Comparison of ENCODE assay signal across 1 cellular context in the genomic region with DNA sequence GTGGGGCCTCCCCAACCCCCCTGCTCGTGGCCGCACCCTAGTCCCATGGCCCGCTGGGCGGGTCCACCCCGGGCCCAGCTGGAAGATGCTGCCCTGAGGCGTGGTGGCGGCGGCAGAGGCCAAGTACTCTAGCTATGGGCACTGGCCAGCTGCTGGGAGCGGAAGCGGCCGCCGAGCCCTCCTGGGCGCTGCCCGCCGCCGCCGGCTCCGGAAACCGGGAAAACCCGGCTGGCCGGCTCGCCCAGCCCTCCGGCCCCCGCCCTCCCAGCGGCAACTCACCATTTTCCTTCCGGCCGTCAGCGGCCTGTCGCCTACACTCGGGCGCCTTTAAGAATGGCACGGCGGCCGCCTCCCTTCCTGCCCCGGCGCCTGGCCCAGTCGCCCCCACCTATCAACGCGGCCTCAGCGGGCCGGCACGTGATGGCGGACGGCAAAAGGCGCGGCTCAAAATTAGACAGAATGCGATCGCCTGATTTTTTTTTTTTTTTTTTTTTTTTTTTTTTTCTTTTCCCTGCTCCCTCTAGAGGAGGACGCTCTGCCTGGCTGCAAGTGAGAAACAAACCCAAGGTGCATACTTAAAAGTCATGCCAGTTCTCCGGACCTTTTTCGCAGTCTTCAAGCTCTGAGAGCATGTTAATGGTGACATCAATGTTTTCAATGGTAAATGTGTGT.
TF ChIP-seq lines count a peak whose summit lies in the region.

A gene (minus strand): TSS at position 335 of the 672 bp plus-strand sequence. CDS start 53 bp downstream, at position 282.

TF ChIP-seq in K562, 482 proteins besides CTCF, POLR2A, EP300 and RAD21 (continued from another document and continues in another):
- TF ChIP-seq, protein P1, sequence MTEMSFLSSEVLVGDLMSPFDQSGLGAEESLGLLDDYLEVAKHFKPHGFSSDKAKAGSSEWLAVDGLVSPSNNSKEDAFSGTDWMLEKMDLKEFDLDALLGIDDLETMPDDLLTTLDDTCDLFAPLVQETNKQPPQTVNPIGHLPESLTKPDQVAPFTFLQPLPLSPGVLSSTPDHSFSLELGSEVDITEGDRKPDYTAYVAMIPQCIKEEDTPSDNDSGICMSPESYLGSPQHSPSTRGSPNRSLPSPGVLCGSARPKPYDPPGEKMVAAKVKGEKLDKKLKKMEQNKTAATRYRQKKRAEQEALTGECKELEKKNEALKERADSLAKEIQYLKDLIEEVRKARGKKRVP (CRISPR knock-in tag; IDR thresholded peaks at IDR 0.05), result no peak
- TF ChIP-seq, protein P2, sequence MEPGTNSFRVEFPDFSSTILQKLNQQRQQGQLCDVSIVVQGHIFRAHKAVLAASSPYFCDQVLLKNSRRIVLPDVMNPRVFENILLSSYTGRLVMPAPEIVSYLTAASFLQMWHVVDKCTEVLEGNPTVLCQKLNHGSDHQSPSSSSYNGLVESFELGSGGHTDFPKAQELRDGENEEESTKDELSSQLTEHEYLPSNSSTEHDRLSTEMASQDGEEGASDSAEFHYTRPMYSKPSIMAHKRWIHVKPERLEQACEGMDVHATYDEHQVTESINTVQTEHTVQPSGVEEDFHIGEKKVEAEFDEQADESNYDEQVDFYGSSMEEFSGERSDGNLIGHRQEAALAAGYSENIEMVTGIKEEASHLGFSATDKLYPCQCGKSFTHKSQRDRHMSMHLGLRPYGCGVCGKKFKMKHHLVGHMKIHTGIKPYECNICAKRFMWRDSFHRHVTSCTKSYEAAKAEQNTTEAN (CRISPR knock-in tag; IDR thresholded peaks at IDR 0.05), result no peak
- TF ChIP-seq SRF (CRISPR knock-in tag; IDR thresholded peaks at IDR 0.05), result no peak
- TF ChIP-seq TGIF2 (CRISPR knock-in tag; IDR thresholded peaks at IDR 0.05), result no peak
- TF ChIP-seq, protein P3, sequence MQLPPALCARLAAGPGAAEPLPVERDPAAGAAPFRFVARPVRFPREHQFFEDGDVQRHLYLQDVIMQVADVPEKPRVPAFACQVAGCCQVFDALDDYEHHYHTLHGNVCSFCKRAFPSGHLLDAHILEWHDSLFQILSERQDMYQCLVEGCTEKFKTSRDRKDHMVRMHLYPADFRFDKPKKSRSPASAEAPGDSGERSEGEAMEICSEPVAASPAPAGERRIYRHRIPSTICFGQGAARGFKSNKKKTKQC (CRISPR knock-in tag; IDR thresholded peaks at IDR 0.05), result no peak
- TF ChIP-seq, protein P4, sequence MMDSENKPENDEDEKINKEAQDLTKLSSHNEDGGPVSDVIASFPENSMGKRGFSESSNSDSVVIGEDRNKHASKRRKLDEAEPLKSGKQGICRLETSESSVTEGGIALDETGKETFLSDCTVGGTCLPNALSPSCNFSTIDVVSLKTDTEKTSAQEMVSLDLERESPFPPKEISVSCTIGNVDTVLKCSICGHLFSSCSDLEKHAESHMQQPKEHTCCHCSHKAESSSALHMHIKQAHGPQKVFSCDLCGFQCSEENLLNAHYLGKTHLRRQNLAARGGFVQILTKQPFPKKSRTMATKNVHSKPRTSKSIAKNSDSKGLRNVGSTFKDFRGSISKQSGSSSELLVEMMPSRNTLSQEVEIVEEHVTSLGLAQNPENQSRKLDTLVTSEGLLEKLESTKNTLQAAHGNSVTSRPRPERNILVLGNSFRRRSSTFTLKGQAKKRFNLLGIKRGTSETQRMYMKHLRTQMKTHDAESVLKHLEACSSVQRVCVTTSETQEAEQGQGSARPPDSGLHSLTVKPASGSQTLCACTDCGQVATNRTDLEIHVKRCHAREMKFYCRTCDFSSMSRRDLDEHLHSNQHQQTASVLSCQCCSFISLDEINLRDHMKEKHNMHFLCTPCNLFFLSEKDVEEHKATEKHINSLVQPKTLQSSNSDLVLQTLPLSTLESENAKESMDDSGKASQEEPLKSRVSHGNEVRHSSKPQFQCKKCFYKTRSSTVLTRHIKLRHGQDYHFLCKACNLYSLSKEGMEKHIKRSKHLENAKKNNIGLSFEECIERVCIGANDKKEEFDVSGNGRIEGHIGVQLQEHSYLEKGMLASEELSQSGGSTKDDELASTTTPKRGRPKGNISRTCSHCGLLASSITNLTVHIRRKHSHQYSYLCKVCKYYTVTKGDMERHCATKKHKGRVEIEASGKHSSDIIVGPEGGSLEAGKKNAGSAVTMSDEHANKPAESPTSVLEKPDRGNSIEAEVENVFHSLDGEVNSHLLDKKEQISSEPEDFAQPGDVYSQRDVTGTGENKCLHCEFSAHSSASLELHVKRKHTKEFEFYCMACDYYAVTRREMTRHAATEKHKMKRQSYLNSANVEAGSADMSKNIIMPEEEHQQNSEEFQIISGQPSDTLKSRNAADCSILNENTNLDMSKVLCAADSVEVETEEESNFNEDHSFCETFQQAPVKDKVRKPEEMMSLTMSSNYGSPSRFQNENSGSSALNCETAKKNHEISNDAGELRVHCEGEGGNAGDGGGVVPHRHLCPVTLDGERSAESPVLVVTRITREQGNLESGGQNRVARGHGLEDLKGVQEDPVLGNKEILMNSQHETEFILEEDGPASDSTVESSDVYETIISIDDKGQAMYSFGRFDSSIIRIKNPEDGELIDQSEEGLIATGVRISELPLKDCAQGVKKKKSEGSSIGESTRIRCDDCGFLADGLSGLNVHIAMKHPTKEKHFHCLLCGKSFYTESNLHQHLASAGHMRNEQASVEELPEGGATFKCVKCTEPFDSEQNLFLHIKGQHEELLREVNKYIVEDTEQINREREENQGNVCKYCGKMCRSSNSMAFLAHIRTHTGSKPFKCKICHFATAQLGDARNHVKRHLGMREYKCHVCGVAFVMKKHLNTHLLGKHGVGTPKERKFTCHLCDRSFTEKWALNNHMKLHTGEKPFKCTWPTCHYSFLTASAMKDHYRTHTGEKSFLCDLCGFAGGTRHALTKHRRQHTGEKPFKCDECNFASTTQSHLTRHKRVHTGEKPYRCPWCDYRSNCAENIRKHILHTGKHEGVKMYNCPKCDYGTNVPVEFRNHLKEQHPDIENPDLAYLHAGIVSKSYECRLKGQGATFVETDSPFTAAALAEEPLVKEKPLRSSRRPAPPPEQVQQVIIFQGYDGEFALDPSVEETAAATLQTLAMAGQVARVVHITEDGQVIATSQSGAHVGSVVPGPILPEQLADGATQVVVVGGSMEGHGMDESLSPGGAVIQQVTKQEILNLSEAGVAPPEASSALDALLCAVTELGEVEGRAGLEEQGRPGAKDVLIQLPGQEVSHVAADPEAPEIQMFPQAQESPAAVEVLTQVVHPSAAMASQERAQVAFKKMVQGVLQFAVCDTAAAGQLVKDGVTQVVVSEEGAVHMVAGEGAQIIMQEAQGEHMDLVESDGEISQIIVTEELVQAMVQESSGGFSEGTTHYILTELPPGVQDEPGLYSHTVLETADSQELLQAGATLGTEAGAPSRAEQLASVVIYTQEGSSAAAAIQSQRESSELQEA (IDR thresholded peaks at IDR 0.05; ENCODE audit: low read depth), result peak; percentile 96
- TF ChIP-seq PTBP1 (IDR thresholded peaks at IDR 0.05; ENCODE audit: low read depth, low read length), result no peak
- TF ChIP-seq RBM14 (IDR thresholded peaks at IDR 0.05; ENCODE audit: borderline replicate concordance, insufficient read depth, low read depth, low read length), result no peak
- no peak for TF ChIP-seq CEBPB (tag; IDR thresholded peaks at IDR 0.05)
- TF ChIP-seq LEF1 (IDR thresholded peaks at IDR 0.05), result peak; percentile 34; the same call in 1 of the 2 replicates
- TF ChIP-seq SMC3 (conservative IDR thresholded peaks at IDR 0.05; ENCODE audit: insufficient read depth, low read depth, low read length), result no peak
- TF ChIP-seq ZFPM2 (CRISPR knock-in tag; IDR thresholded peaks at IDR 0.05), result no peak
- no peak for TF ChIP-seq HDAC3 (IDR thresholded peaks at IDR 0.05; ENCODE audit: borderline replicate concordance, partially characterized antibody)
- TF ChIP-seq KAT8 (IDR thresholded peaks at IDR 0.05; ENCODE audit: low read depth), result no peak
- TF ChIP-seq, protein P5, sequence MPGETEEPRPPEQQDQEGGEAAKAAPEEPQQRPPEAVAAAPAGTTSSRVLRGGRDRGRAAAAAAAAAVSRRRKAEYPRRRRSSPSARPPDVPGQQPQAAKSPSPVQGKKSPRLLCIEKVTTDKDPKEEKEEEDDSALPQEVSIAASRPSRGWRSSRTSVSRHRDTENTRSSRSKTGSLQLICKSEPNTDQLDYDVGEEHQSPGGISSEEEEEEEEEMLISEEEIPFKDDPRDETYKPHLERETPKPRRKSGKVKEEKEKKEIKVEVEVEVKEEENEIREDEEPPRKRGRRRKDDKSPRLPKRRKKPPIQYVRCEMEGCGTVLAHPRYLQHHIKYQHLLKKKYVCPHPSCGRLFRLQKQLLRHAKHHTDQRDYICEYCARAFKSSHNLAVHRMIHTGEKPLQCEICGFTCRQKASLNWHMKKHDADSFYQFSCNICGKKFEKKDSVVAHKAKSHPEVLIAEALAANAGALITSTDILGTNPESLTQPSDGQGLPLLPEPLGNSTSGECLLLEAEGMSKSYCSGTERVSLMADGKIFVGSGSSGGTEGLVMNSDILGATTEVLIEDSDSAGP (CRISPR knock-in tag; IDR thresholded peaks at IDR 0.05), result peak; percentile 83
- TF ChIP-seq NFYB (IDR thresholded peaks at IDR 0.05; ENCODE audit: extremely low read depth, insufficient read length), result no peak
- TF ChIP-seq ZNF347 (CRISPR knock-in tag; IDR thresholded peaks at IDR 0.05; ENCODE audit: low read depth), result no peak
- TF ChIP-seq, protein P6, sequence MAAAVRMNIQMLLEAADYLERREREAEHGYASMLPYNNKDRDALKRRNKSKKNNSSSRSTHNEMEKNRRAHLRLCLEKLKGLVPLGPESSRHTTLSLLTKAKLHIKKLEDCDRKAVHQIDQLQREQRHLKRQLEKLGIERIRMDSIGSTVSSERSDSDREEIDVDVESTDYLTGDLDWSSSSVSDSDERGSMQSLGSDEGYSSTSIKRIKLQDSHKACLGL (CRISPR knock-in tag; IDR thresholded peaks at IDR 0.05; ENCODE audit: borderline replicate concordance, poor library complexity, severe bottlenecking), result no peak
- TF ChIP-seq ZNF507 (tag; conservative IDR thresholded peaks at IDR 0.05), result no peak
- peak; percentile 73 for TF ChIP-seq NEUROD1 (IDR thresholded peaks at IDR 0.05; ENCODE audit: borderline replicate concordance, low read depth, low read length, partially characterized antibody)
- TF ChIP-seq KAT7 (CRISPR knock-in tag; IDR thresholded peaks at IDR 0.05; ENCODE audit: borderline replicate concordance), result 0 out of 2 replicates have a peak, but pooled peaks have one; percentile 23
- TF ChIP-seq ZBTB7A (IDR thresholded peaks at IDR 0.05; ENCODE audit: borderline replicate concordance, control insufficient read depth, low read depth, low read length), result no peak
- TF ChIP-seq ZNF766 (CRISPR knock-in tag; conservative IDR thresholded peaks at IDR 0.05), result no peak
- TF ChIP-seq NFXL1 (CRISPR knock-in tag; IDR thresholded peaks at IDR 0.05), result no peak
- TF ChIP-seq SIN3A (IDR thresholded peaks at IDR 0.05; ENCODE audit: borderline replicate concordance in 2 of 2, control insufficient read depth in 1 of 2, low read depth in 2 of 2, low read length in 2 of 2), result no peak; a peak in 1 of 4 replicates
- TF ChIP-seq, protein P7, sequence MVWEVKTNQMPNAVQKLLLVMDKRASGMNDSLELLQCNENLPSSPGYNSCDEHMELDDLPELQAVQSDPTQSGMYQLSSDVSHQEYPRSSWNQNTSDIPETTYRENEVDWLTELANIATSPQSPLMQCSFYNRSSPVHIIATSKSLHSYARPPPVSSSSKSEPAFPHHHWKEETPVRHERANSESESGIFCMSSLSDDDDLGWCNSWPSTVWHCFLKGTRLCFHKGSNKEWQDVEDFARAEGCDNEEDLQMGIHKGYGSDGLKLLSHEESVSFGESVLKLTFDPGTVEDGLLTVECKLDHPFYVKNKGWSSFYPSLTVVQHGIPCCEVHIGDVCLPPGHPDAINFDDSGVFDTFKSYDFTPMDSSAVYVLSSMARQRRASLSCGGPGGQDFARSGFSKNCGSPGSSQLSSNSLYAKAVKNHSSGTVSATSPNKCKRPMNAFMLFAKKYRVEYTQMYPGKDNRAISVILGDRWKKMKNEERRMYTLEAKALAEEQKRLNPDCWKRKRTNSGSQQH (CRISPR knock-in tag; IDR thresholded peaks at IDR 0.05), result no peak
- no peak for TF ChIP-seq ZC3H11A (IDR thresholded peaks at IDR 0.05; ENCODE audit: low read depth, low read length)
- TF ChIP-seq HNRNPK (IDR thresholded peaks at IDR 0.05; ENCODE audit: low read depth, low read length, poor library complexity, severe bottlenecking), result no peak
- TF ChIP-seq TAF15 (IDR thresholded peaks at IDR 0.05; ENCODE audit: low read depth, low read length), result no peak
- TF ChIP-seq TEAD2 (tag; IDR thresholded peaks at IDR 0.05), result no peak
- TF ChIP-seq, protein P8, sequence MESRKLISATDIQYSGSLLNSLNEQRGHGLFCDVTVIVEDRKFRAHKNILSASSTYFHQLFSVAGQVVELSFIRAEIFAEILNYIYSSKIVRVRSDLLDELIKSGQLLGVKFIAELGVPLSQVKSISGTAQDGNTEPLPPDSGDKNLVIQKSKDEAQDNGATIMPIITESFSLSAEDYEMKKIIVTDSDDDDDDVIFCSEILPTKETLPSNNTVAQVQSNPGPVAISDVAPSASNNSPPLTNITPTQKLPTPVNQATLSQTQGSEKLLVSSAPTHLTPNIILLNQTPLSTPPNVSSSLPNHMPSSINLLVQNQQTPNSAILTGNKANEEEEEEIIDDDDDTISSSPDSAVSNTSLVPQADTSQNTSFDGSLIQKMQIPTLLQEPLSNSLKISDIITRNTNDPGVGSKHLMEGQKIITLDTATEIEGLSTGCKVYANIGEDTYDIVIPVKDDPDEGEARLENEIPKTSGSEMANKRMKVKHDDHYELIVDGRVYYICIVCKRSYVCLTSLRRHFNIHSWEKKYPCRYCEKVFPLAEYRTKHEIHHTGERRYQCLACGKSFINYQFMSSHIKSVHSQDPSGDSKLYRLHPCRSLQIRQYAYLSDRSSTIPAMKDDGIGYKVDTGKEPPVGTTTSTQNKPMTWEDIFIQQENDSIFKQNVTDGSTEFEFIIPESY (CRISPR knock-in tag; IDR thresholded peaks at IDR 0.05), result no peak; the same call in 1 of the 2 replicates
- TF ChIP-seq ZNF57 (CRISPR knock-in tag; IDR thresholded peaks at IDR 0.05), result no peak
- TF ChIP-seq EP400 (IDR thresholded peaks at IDR 0.05), result peak; percentile 57; the same call in 1 of the 2 replicates
- TF ChIP-seq ZKSCAN8 (CRISPR knock-in tag; IDR thresholded peaks at IDR 0.05), result peak; percentile 95
- TF ChIP-seq SRSF3 (IDR thresholded peaks at IDR 0.05; ENCODE audit: insufficient read depth, low read length), result no peak
- TF ChIP-seq SUPT5H (IDR thresholded peaks at IDR 0.05), result peak; percentile 55; the same call in 1 of the 2 replicates
- TF ChIP-seq TBL1XR1 (IDR thresholded peaks at IDR 0.05; ENCODE audit: low read length in 2 of 2), result 0 out of 4 replicates have a peak, but pooled peaks of 1 of the 2 experiments have one; percentile 29
- no peak for TF ChIP-seq ELF4 (CRISPR knock-in tag; IDR thresholded peaks at IDR 0.05)
- TF ChIP-seq, protein P9, sequence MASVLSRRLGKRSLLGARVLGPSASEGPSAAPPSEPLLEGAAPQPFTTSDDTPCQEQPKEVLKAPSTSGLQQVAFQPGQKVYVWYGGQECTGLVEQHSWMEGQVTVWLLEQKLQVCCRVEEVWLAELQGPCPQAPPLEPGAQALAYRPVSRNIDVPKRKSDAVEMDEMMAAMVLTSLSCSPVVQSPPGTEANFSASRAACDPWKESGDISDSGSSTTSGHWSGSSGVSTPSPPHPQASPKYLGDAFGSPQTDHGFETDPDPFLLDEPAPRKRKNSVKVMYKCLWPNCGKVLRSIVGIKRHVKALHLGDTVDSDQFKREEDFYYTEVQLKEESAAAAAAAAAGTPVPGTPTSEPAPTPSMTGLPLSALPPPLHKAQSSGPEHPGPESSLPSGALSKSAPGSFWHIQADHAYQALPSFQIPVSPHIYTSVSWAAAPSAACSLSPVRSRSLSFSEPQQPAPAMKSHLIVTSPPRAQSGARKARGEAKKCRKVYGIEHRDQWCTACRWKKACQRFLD (CRISPR knock-in tag; IDR thresholded peaks at IDR 0.05), result no peak
